ENCODE assay signal across 33 cellular contexts in genomic region chr5:81675420-81675819, GRCh38.
"Had no signal": no experiment of that assay in that cellular context is flagged by ENCODE, and none has a peak within 500 bp of the region (broad histone marks: within the 10 kb centered on the region; RNA-seq: fewer than 3 reads in every experiment).

No MANE protein-coding gene starts in this region.

- DNase-seq: Karpas-422, Kasumi-1, MG63, MM.1S, MV-4-11, NCI-H1048, NCI-H1092, NCI-H1092 treated with DMSO at 0.1 percent for 48 hours, NCI-H1105, NCI-H1105 treated with DMSO at 0.1 percent for 48 hours, NCI-H1417 treated with DMSO at 0.1 percent for 48 hours, NCI-H1436, NCI-H1436 treated with DMSO at 0.1 percent for 48 hours, NCI-H146, NCI-H1694, NCI-H1694 treated with DMSO at 0.1 percent for 48 hours, NCI-H187 treated with DMSO at 0.1 percent for 48 hours, NCI-H1930, NCI-H2029, NCI-H2029 treated with DMSO at 0.1 percent for 48 hours, NCI-H2081, NCI-H2081 treated with DMSO at 0.1 percent for 48 hours, NCI-H2107, NCI-H2171, NCI-H2171 treated with DMSO at 0.1 percent for 48 hours, NCI-H2227 treated with DMSO at 0.1 percent for 48 hours, NCI-H226, NCI-H446, NCI-H446 treated with DMSO at 0.1 percent for 48 hours, NCI-H510A, NCI-H510A treated with DMSO at 0.1 percent for 48 hours, NCI-H524 had no signal

- H3K27me3 ChIP-seq: MG63 had no signal

- H3K9ac ChIP-seq: KMS-11 had no signal

- H3K9me3 ChIP-seq: MG63 had no signal

- H3K4me3 ChIP-seq: MG63 had no signal

- H3K27ac ChIP-seq: KMS-11 had no signal

- H3K36me3 ChIP-seq: MG63 had no signal

- H3K4me2 ChIP-seq: KMS-11 had no signal
